In the genomic region with DNA sequence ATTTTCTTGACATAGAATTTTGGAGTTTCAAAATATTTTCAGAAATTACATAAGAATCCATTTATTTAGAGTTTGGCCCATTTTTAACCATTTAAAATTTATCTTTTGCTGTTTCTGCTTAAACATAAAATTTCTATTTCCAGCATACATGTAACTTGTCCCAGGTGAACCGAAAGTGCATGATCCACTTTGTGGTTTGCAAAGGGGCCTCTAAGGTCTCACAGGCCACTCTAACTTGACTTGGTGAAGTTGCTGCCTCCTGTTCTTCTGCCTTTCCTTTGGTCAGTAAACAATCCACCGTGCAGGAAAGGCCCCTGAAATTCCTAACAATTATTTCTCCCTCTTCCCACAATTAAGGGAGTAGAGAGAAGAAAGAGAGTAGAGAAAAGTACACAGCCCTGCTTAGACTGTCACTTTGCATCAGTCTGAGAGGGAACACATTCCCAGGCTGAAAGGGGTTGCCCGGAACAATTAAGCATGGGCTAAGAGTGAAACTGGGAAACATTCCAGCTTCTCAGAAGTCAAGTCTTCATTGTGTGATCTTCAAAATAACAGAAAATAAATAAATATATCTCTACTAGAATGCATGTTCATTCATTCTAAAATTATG, we compare ENCODE assay signal across 12 cellular contexts.
A peak's percentile ranks its signal among the peaks of the same experiment; 100 is the strongest.
DNase-seq lines count a peak whose midpoint lies in the region; TF ChIP-seq lines count a peak whose summit lies in the region.
"Had no signal": no experiment of that assay in that cellular context is flagged by ENCODE, and none has a peak within 500 bp of the region (broad histone marks: within the 10 kb centered on the region; RNA-seq: fewer than 3 reads in every experiment).

No MANE protein-coding gene starts in this region.

- no peak overlapping the region for H3K27ac Mint-ChIP-seq in activated naive CD4-positive, alpha-beta T cell treated with anti-CD3 and anti-CD28 coated beads, Interleukin-2, amount 10 ng/mL, durations not matched to agents 7 days and 5 days

- no peaks in the 10 kb centered on the region for H3K27me3 Mint-ChIP-seq in activated naive CD4-positive, alpha-beta T cell treated with anti-CD3 and anti-CD28 coated beads, Interleukin-2, amount 10 ng/mL, durations not matched to agents 7 days and 5 days

- H3K36me3 ChIP-seq in ACC112 (ENCODE audit: insufficient read depth, low read length), result no peaks in the 10 kb centered on the region
- H3K36me3 ChIP-seq in HAP-1 (replicated peaks), result no peaks in the 10 kb centered on the region
- H3K36me3 ChIP-seq in adipocyte (ENCODE audit: control insufficient read depth, insufficient read depth, low read length, severe bottlenecking), result no peaks in the 10 kb centered on the region
- H3K36me3 ChIP-seq: pancreas had no signal

- no peak overlapping the region for H3K9ac ChIP-seq in adipocyte (ENCODE audit: low read length)

- in situ Hi-C loops in HAP-1 (cut with MboI; ENCODE audit: low sequenced_read_pairs), result no loop called here
- in situ Hi-C loops in GM13977 (cut with MboI; ENCODE audit: low pct_unique_long_range_greater_than_20kb, low sequenced_read_pairs, unreplicated experiment), result no loop called here

- H3K4me3 Mint-ChIP-seq in activated naive CD4-positive, alpha-beta T cell treated with anti-CD3 and anti-CD28 coated beads, Interleukin-2, amount 10 ng/mL, durations not matched to agents 7 days and 5 days, result no peak overlapping the region

- H3K9me3 Mint-ChIP-seq in activated naive CD4-positive, alpha-beta T cell treated with anti-CD3 and anti-CD28 coated beads, Interleukin-2, amount 10 ng/mL, durations not matched to agents 7 days and 5 days, result no peaks in the 10 kb centered on the region

- H3K27me3 ChIP-seq in ACC112 (ENCODE audit: insufficient read depth, low read length) (no peaks in the 10 kb centered on the region), HAP-1 (ENCODE audit: low read depth) (no peaks in the 10 kb centered on the region), adipocyte (replicated peaks; ENCODE audit: control insufficient read depth, insufficient read depth, low read length) (no peaks in the 10 kb centered on the region)
- H3K27me3 ChIP-seq: pancreas, testis had no signal

- DNase-seq in HAP-1 (ENCODE audit: low spot score in 2 of 2) (peak; percentile 25 to 31), adipocyte (ENCODE audit: low read depth) (peak; percentile 91), islet precursor cell (peak; percentile 76), GM13977 (ENCODE audit: low spot score) (no peak), hippocampal formation (lab: John Stamatoyannopoulos, UW) (no peak)
- no peak for DNase-seq in activated naive CD4-positive, alpha-beta T cell treated with anti-CD3 and anti-CD28 coated beads, Interleukin-2, amount 50 U/mL, for 16 hours
- no peak for DNase-seq in activated naive CD4-positive, alpha-beta T cell treated with anti-CD3 and anti-CD28 coated beads, Interleukin-2, amount 10 ng/mL, durations not matched to agents 7 days and 5 days
- DNase-seq: activated CD4-positive, CD25-positive, alpha-beta regulatory T cell treated with anti-CD3 and anti-CD28 coated beads, Interleukin-2, amount 50 U/mL, for 72 hours; NCI-H510A; pancreas; testis had no signal

- no peaks in the 10 kb centered on the region for H3K79me2 ChIP-seq in ACC112 (ENCODE audit: control insufficient read depth, insufficient read depth, low read length, unreplicated experiment)

- CTCF ChIA-PET in activated naive CD4-positive, alpha-beta T cell treated with anti-CD3 and anti-CD28 coated beads, Interleukin-2, amount 10 ng/mL, durations not matched to agents 7 days and 5 days (lab: Charles Lee), result no interaction called here

- H3K4me3 ChIP-seq in ACC112 (ENCODE audit: low read depth, low read length) (peak overlapping the region; percentile 43; the same call in 1 of the 2 replicates), HAP-1 (no peak overlapping the region), adipocyte (ENCODE audit: low read length) (no peak overlapping the region)
- H3K4me3 ChIP-seq: pancreas, testis had no signal

- peak overlapping the region; percentile 27 for H2AFZ ChIP-seq in ACC112 (ENCODE audit: low read length, unreplicated experiment)

- H3K27ac ChIP-seq in ACC112 (ENCODE audit: low read depth, low read length), result no peak overlapping the region
- H3K27ac ChIP-seq: pancreas, testis had no signal

- H3K4me1 Mint-ChIP-seq in activated naive CD4-positive, alpha-beta T cell treated with anti-CD3 and anti-CD28 coated beads, Interleukin-2, amount 10 ng/mL, durations not matched to agents 7 days and 5 days, result no peaks in the 10 kb centered on the region

- H3K4me1 ChIP-seq in ACC112 (ENCODE audit: control insufficient read depth, insufficient read depth, low read length, unreplicated experiment) (no peaks in the 10 kb centered on the region), HAP-1 (peaks cover 17% of the 10 kb centered on the region), adipocyte (ENCODE audit: control insufficient read depth, insufficient read depth, low read length) (peaks cover 11% of the 10 kb centered on the region)
- H3K4me1 ChIP-seq: pancreas, testis had no signal

- TF ChIP-seq CTCF in GM13977 (IDR thresholded peaks at IDR 0.05; ENCODE audit: extremely low read depth, insufficient read depth, missing control alignments), result no peak

- H3K36me3 Mint-ChIP-seq in activated naive CD4-positive, alpha-beta T cell treated with anti-CD3 and anti-CD28 coated beads, Interleukin-2, amount 10 ng/mL, durations not matched to agents 7 days and 5 days, result no peaks in the 10 kb centered on the region

- H3K9me3 ChIP-seq in HAP-1 (no peaks in the 10 kb centered on the region), adipocyte (ENCODE audit: control insufficient read depth, low read length) (no peaks in the 10 kb centered on the region)
- H3K9me3 ChIP-seq: pancreas, testis had no signal

Comparison
In these comparisons a context has a peak if more than half of its experiments do, and no peak if none do; other contexts are left out.
1. DNase-seq: peak in HAP-1 (2 of 2), adipocyte (single experiment) and islet precursor cell (single experiment); none in activated naive CD4-positive, alpha-beta T cell treated with anti-CD3 and anti-CD28 coated beads, Interleukin-2, amount 50 U/mL, for 16 hours (single experiment), GM13977 (single experiment), hippocampal formation (0 of 2) and activated naive CD4-positive, alpha-beta T cell treated with anti-CD3 and anti-CD28 coated beads, Interleukin-2, amount 10 ng/mL, durations not matched to agents 7 days and 5 days (single experiment).